ENCODE assay signal across 8 cellular contexts in genomic region chrX:104195489-104196084, GRCh38. TPM values are rescaled to one million over a fixed set of nuclear protein-coding genes. Genes with fewer than 3 reads are reported as not detected.
DNase-seq lines count a peak whose midpoint lies in the region; ATAC-seq and TF ChIP-seq lines count a peak whose summit lies in the region.

No MANE protein-coding gene starts in this region.

- H3K27me3 ChIP-seq in OCI-LY1 (ENCODE audit: insufficient read depth, low read length), result no peaks in the 10 kb centered on the region
- H3K27me3 ChIP-seq in endodermal cell (ENCODE audit: control insufficient read depth, insufficient read depth, low read length, poor library complexity, severe bottlenecking), result no peaks in the 10 kb centered on the region

- H3K9me3 Mint-ChIP-seq in endodermal cell (peaks cover 13% of the 10 kb centered on the region), neural crest cell (no peaks in the 10 kb centered on the region)

- H3K4me3 Mint-ChIP-seq in endodermal cell, result no peak overlapping the region
- H3K4me3 Mint-ChIP-seq in neural crest cell, result no peak overlapping the region

- ATAC-seq in HG02588 (IDR thresholded peaks at IDR 0.05; ENCODE audit: unreplicated experiment), result peak; percentile 53

- H2AFZ ChIP-seq in OCI-LY1 (ENCODE audit: low read length), result no peak overlapping the region

- no peak overlapping the region for H3K4me2 ChIP-seq in OCI-LY1 (ENCODE audit: low read length)

- H3K27ac ChIP-seq in 22Rv1, result no peak overlapping the region
- H3K27ac ChIP-seq in OCI-LY1 (ENCODE audit: low read depth, low read length, poor library complexity, severe bottlenecking), result no peak overlapping the region
- no peak overlapping the region for H3K27ac ChIP-seq in endodermal cell (ENCODE audit: low read depth, low read length)

- no peak overlapping the region for H3K4me3 ChIP-seq in OCI-LY1 (ENCODE audit: low read depth, low read length, poor library complexity, severe bottlenecking)
- H3K4me3 ChIP-seq in endodermal cell (ENCODE audit: low read length), result no peak overlapping the region

- H3K9ac ChIP-seq in OCI-LY1 (ENCODE audit: low read length), result no peak overlapping the region
- H3K9ac ChIP-seq in endodermal cell (ENCODE audit: extremely low read depth, low read length, poor library complexity, severe bottlenecking), result no peak overlapping the region

- H3K36me3 ChIP-seq in OCI-LY1 (ENCODE audit: insufficient read depth, low read length), result no peaks in the 10 kb centered on the region; the same call in 1 of the 2 replicates
- H3K36me3 ChIP-seq in endodermal cell (ENCODE audit: control insufficient read depth, insufficient read depth, low read length), result peaks cover 25% of the 10 kb centered on the region

- H3K36me3 Mint-ChIP-seq in endodermal cell (ENCODE audit: low read depth), result peaks cover 15% of the 10 kb centered on the region
- H3K36me3 Mint-ChIP-seq in neural crest cell (ENCODE audit: low read depth), result no peaks in the 10 kb centered on the region

- H3K9me3 ChIP-seq in OCI-LY1 (ENCODE audit: low read length), result no peaks in the 10 kb centered on the region
- no peaks in the 10 kb centered on the region for H3K9me3 ChIP-seq in endodermal cell (ENCODE audit: control insufficient read depth, low read length)

- H3K27me3 Mint-ChIP-seq in endodermal cell (ENCODE audit: insufficient read depth) (no peaks in the 10 kb centered on the region), neural crest cell (ENCODE audit: low read depth) (no peaks in the 10 kb centered on the region)

- no peak overlapping the region for H3K27ac Mint-ChIP-seq in endodermal cell
- no peak overlapping the region for H3K27ac Mint-ChIP-seq in neural crest cell (ENCODE audit: unreplicated experiment)

- H3K9me2 ChIP-seq in OCI-LY1 (ENCODE audit: low read depth, low read length), result no peaks in the 10 kb centered on the region

- H3K79me2 ChIP-seq in OCI-LY1 (ENCODE audit: insufficient read depth, low read length), result no peaks in the 10 kb centered on the region

- DNase-seq in EL, result peak; percentile 23
- no peak for DNase-seq in endodermal cell
- no peak for DNase-seq in neural crest cell (ENCODE audit: low read depth, low spot score)
- no peak for DNase-seq in GDM1 (lab: John Stamatoyannopoulos, UW)
- DNase-seq in SHP77 treated with DMSO at 0.1 percent for 48 hours (lab: John Stamatoyannopoulos, UW), result no peak

- no peaks in the 10 kb centered on the region for H4K20me1 ChIP-seq in OCI-LY1 (ENCODE audit: insufficient read depth, low read length)

- 89% methylated on average over 1 of the region's 1 CpG; no CpG with 5 or more reads in 1 of the 2 experiments for WGBS in endodermal cell (ENCODE audit: insufficient coverage in 1 of 2, insufficient read length in 1 of 2), 2 experiments

- TF ChIP-seq CTCF in 22Rv1 (IDR thresholded peaks at IDR 0.05), result peak; percentile 74
- peak; percentile 47 for TF ChIP-seq CTCF in OCI-LY1 (IDR thresholded peaks at IDR 0.05; ENCODE audit: low read length)
- peak; percentile 90 for TF ChIP-seq CTCF in endodermal cell (conservative IDR thresholded peaks at IDR 0.05)
- TF ChIP-seq CTCF in neural crest cell (conservative IDR thresholded peaks at IDR 0.05), result peak; percentile 89

- no peaks in the 10 kb centered on the region for H3F3A ChIP-seq in OCI-LY1 (ENCODE audit: insufficient read depth, low read length)

- H3K4me1 Mint-ChIP-seq in endodermal cell (peaks cover 4% of the 10 kb centered on the region), neural crest cell (no peaks in the 10 kb centered on the region)

- no peaks in the 10 kb centered on the region for H3K4me1 ChIP-seq in OCI-LY1 (ENCODE audit: insufficient read depth, low read length, severe bottlenecking)
- H3K4me1 ChIP-seq in endodermal cell (ENCODE audit: control insufficient read depth, insufficient read depth, low read length), result no peaks in the 10 kb centered on the region

RNA-seq across cellular contexts. Expression of gene FAM199X, which starts 29.3 kb away (rescaled TPM):
- total RNA-seq in endodermal cell, result 10 to 100 TPM; 18.5 to 22.0 TPM
- polyA plus RNA-seq in endodermal cell (2013, experiment 1 of 2), result 14.9 TPM
- polyA plus RNA-seq in endodermal cell (2013, experiment 2 of 2), result 15.2 TPM
- total RNA-seq in neural crest cell, result 17.4 and 18.2 TPM in 2 replicates

RNA-seq across cellular contexts. Expression of gene SLC25A53, which starts 38.8 kb away (rescaled TPM):
- total RNA-seq in endodermal cell (1 to 10 TPM; 2.0 to 4.4 TPM), neural crest cell (6.2 and 6.8 TPM in 2 replicates)
- 5.8 TPM for polyA plus RNA-seq in endodermal cell (2013, experiment 1 of 2)
- polyA plus RNA-seq in endodermal cell (2013, experiment 2 of 2), result 5.3 TPM

RNA-seq across cellular contexts. Expression of gene ESX1, which starts 59.1 kb away (rescaled TPM):
- total RNA-seq in endodermal cell, result not detected
- polyA plus RNA-seq in endodermal cell (2013, experiment 1 of 2), result not detected
- not detected for polyA plus RNA-seq in endodermal cell (2013, experiment 2 of 2)
- total RNA-seq in neural crest cell, result not detected in 2 replicates
